Comparison of ENCODE assay signal across 9 cellular contexts in the genomic region with DNA sequence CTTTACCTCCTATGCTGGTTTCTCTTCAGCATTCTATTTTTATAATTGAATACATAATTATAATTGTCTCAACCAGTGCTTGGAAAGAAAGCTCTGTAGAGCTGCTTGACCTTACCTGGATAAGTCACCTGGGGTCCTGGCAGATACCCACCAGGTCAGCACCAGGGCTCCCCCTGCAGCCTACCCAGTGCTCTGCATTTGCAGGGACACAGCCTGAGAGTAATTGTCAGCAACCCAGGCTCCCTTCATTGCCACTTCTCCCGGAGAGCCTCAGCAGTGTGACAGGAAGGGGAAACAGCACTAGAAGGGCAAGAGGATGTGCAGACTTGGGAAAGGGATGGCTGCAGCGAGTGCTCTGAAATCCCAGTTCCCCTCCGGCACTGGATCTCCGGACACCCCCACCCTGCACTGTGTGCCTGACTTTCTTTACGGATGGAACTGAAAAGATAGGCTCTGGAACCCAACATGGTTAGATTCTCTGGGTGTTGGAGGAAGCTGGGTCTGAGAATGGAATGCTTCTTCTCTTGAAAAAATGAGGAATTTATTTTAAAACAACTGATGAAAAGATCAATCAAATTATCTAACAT. TPM values are rescaled to one million over a fixed set of nuclear protein-coding genes. Genes with fewer than 3 reads are reported as not detected.
DNase-seq lines count a peak whose midpoint lies in the region; ATAC-seq and TF ChIP-seq lines count a peak whose summit lies in the region.
"Had no signal": no experiment of that assay in that cellular context is flagged by ENCODE, and none has a peak within 500 bp of the region (broad histone marks: within the 10 kb centered on the region; RNA-seq: fewer than 3 reads in every experiment).

No MANE protein-coding gene starts in this region.

- no peaks in the 10 kb centered on the region for H3K79me2 ChIP-seq in HCT116 (ENCODE audit: insufficient read depth, low read length)
- no peaks in the 10 kb centered on the region for H3K79me2 ChIP-seq in OCI-LY3 (ENCODE audit: low read length)

- peak; percentile 66 for TF ChIP-seq RAD21 in HCT116 (IDR thresholded peaks at IDR 0.05; ENCODE audit: low read depth)

- H3K4me1 ChIP-seq in HCT116 (ENCODE audit: control insufficient read depth in 1 of 2, insufficient read depth in 2 of 2, low read length in 2 of 2) = peaks cover 2 to 9% of the 10 kb centered on the region in 2 experiments; a peak in 2 of 4 replicates
- H3K4me1 ChIP-seq in OCI-LY3 (ENCODE audit: low read length) = no peaks in the 10 kb centered on the region
- H3K4me1 ChIP-seq in neuronal stem cell (ENCODE audit: control insufficient read depth in 2 of 2, insufficient read depth in 1 of 2, low read depth in 1 of 2, low read length in 2 of 2) = peaks cover 0 to 2% of the 10 kb centered on the region in 2 donors

- H4K8ac ChIP-seq in neuronal stem cell (ENCODE audit: low read depth, low read length) = no peak overlapping the region

- CTCF ChIA-PET in HCT116 (lab: Charles Lee) = interaction anchor here (0.7 to 2.0 kb wide), 14 partner anchors 9 to 758 kb away, joined by 3 to 17 read pairs (median 3); a partner anchor contains a TSS

- no peak for TF ChIP-seq POLR2A in HCT116 (IDR thresholded peaks at IDR 0.05; ENCODE audit: borderline replicate concordance, extremely low read depth, insufficient read depth, insufficient read length)

- no peaks in the 10 kb centered on the region for H3K79me1 ChIP-seq in neuronal stem cell (ENCODE audit: low read depth, low read length)

- no peak overlapping the region for H2BK12ac ChIP-seq in neuronal stem cell (ENCODE audit: low read length)

- H3K9ac ChIP-seq in HCT116 (ENCODE audit: low read length) (no peak overlapping the region), OCI-LY3 (ENCODE audit: low read length) (no peak overlapping the region), neuronal stem cell (ENCODE audit: low read depth, low read length, poor library complexity) (peak overlapping the region; percentile 36)

- H3K27me3 ChIP-seq in HCT116 (ENCODE audit: insufficient read depth, low read length) = no peaks in the 10 kb centered on the region; the same call in 1 of the 2 replicates
- H3K27me3 ChIP-seq in OCI-LY3 (ENCODE audit: low read depth, low read length) = peaks cover 5% of the 10 kb centered on the region; the same call in 1 of the 2 replicates
- H3K27me3 ChIP-seq in neuronal stem cell (ENCODE audit: control insufficient read depth in 3 of 3, insufficient read depth in 3 of 3, low read depth in 1 of 3, low read length in 3 of 3) = peaks cover 0 to 6% (median 0%) of the 10 kb centered on the region in 3 experiments

- H3K23ac ChIP-seq in neuronal stem cell (ENCODE audit: low read depth, low read length, poor library complexity) = peak overlapping the region; percentile 34

- WGBS in neuronal stem cell (ENCODE audit: extremely low coverage in 2 of 2, insufficient read length in 2 of 2, insufficient replicate concordance in 1 of 2), 2 donors = no CpG with 5 or more reads among the region's 5 CpGs

- H2AFZ ChIP-seq in HCT116 (ENCODE audit: low read depth, low read length, poor library complexity, severe bottlenecking) (peak overlapping the region; percentile 83), OCI-LY3 (ENCODE audit: low read depth, low read length) (peak overlapping the region; percentile 81; the same call in 1 of the 2 replicates), neuronal stem cell (ENCODE audit: low read length) (peak overlapping the region; percentile 84)

- H2BK120ac ChIP-seq in neuronal stem cell (ENCODE audit: low read depth, low read length) = no peak overlapping the region

- no peak overlapping the region for H2BK5ac ChIP-seq in neuronal stem cell (ENCODE audit: low read length)

- H4K20me1 ChIP-seq in HCT116 (ENCODE audit: insufficient read depth) (no peaks in the 10 kb centered on the region), OCI-LY3 (ENCODE audit: insufficient read depth, low read length) (no peaks in the 10 kb centered on the region)

- TF ChIP-seq CTCF in HCT116 (IDR thresholded peaks at IDR 0.05 in 2 of 3, conservative IDR thresholded peaks at IDR 0.05 in 1 of 3; ENCODE audit: borderline replicate concordance in 1 of 3, insufficient read depth in 1 of 3, low read depth in 2 of 3, low read length in 2 of 3) (peak; percentile 72 to 95 (median 85); a peak in 5 of 6 replicates), OCI-LY3 (IDR thresholded peaks at IDR 0.05; ENCODE audit: low read depth, low read length) (peak; percentile 57), cardiac fibroblast (IDR thresholded peaks at IDR 0.05; ENCODE audit: low read depth, low read length) (peak; percentile 45)

- DNase-seq in NCI-H2107 treated with DMSO at 0.1 percent for 48 hours (lab: John Stamatoyannopoulos, UW; ENCODE audit: unreplicated experiment) (peak; percentile 41), NCI-H2107 (lab: John Stamatoyannopoulos, UW) (no peak), HCT116 (ENCODE audit: low read depth, low spot score) (peak; percentile 50), cardiac fibroblast (ENCODE audit: low read depth in 2 of 2) (no peak), neuronal stem cell (ENCODE audit: low spot score) (no peak), mesenteric fat pad (ENCODE audit: low spot score) (no peak)

- no peak overlapping the region for H4K91ac ChIP-seq in neuronal stem cell (ENCODE audit: low read depth, low read length, poor library complexity)

- no peak overlapping the region for H3K4ac ChIP-seq in neuronal stem cell (ENCODE audit: low read length)

- intact Hi-C loops in HCT116 (cut with micrococcal nuclease) = loop anchor here (2.0 kb wide), 1 partner anchor 31 kb away; no protein-coding TSS in a partner anchor

- ATAC-seq in HCT116 (peak; percentile 97), HG03520 (IDR thresholded peaks at IDR 0.05; ENCODE audit: unreplicated experiment) (no peak)

- BruUV-seq in HCT116 (replicated peaks; lab: Mats Ljungman, UMichigan) = no TSS peak

- H3K4me2 ChIP-seq in HCT116 (ENCODE audit: low read length) (peak overlapping the region; percentile 50), OCI-LY3 (ENCODE audit: low read length) (peak overlapping the region; percentile 52), neuronal stem cell (ENCODE audit: insufficient read depth, low read length, poor library complexity, severe bottlenecking) (no peak overlapping the region)

- H3K36me3 ChIP-seq in HCT116 (ENCODE audit: control insufficient read depth in 1 of 2, insufficient read depth in 2 of 2, low read length in 2 of 2) (no peaks in the 10 kb centered on the region), OCI-LY3 (replicated peaks; ENCODE audit: low read depth, low read length) (no peaks in the 10 kb centered on the region), neuronal stem cell (replicated peaks in 1 of 2; ENCODE audit: control insufficient read depth in 2 of 2, insufficient read depth in 2 of 2, low read length in 2 of 2) (no peaks in the 10 kb centered on the region)

- H3K14ac ChIP-seq in neuronal stem cell (ENCODE audit: low read length) = no peak overlapping the region

- H2BK15ac ChIP-seq in neuronal stem cell (ENCODE audit: low read length) = no peak overlapping the region

- POLR2A ChIA-PET in HCT116 (lab: Charles Lee) = interaction anchor here (0.7 kb wide), 1 partner anchor 224 kb away, joined by 7 read pairs; no protein-coding TSS in a partner anchor

- H3K4me3 ChIP-seq in HCT116 (replicated peaks in 1 of 2; ENCODE audit: low read depth in 1 of 2, low read length in 2 of 2) = no peak overlapping the region
- peak overlapping the region; percentile 43 for H3K4me3 ChIP-seq in OCI-LY3 (ENCODE audit: low read length)
- H3K4me3 ChIP-seq in cardiac fibroblast (replicated peaks in 1 of 2; ENCODE audit: low read depth in 2 of 2, low read length in 2 of 2) = no peak overlapping the region
- no peak overlapping the region for H3K4me3 ChIP-seq in neuronal stem cell (ENCODE audit: low read length in 2 of 2)

- H3K9me2 ChIP-seq in HCT116 (ENCODE audit: insufficient read depth) = no peaks in the 10 kb centered on the region

- RAD21 ChIA-PET in HCT116 (lab: Charles Lee; ENCODE audit: low non-redundant PET in 1 of 2, low total read pairs in 2 of 2, uncharacterized antibody in 2 of 2, unreplicated experiment in 2 of 2) = no interaction called here

- H2AK5ac ChIP-seq in neuronal stem cell (ENCODE audit: low read depth, low read length) = no peak overlapping the region

- H3K18ac ChIP-seq in neuronal stem cell (ENCODE audit: low read length) = peak overlapping the region; percentile 86

- H3K27ac ChIP-seq in HCT116 (ENCODE audit: low read depth, low read length) = no peak overlapping the region
- no peak overlapping the region for H3K27ac ChIP-seq in OCI-LY3 (ENCODE audit: low read length)
- H3K27ac ChIP-seq in neuronal stem cell (replicated peaks; ENCODE audit: low read length) = no peak overlapping the region

- H3K9me3 ChIP-seq in HCT116 (ENCODE audit: control insufficient read depth in 1 of 2, insufficient read depth in 1 of 2, low read depth in 1 of 2, low read length in 2 of 2) (no peaks in the 10 kb centered on the region), OCI-LY3 (ENCODE audit: insufficient read depth, low read length) (no peaks in the 10 kb centered on the region), neuronal stem cell (replicated peaks in 1 of 2; ENCODE audit: control insufficient read depth in 2 of 2, insufficient read depth in 1 of 2, low read depth in 1 of 2, low read length in 2 of 2) (peaks cover 0 to 6% of the 10 kb centered on the region in 2 donors)

TF ChIP-seq in HCT116, 20 proteins besides CTCF, POLR2A, EP300 and RAD21 (continues in another document):
- TF ChIP-seq ZFX (IDR thresholded peaks at IDR 0.05) (no peak), CEBPB (IDR thresholded peaks at IDR 0.05; ENCODE audit: low read depth) (no peak)

RNA-seq across cellular contexts. Expression of a gene that starts 11.4 kb away (rescaled TPM):
- total RNA-seq in HCT116 (2021; ENCODE audit: unreplicated experiment) = not detected
- polyA plus RNA-seq in HCT116 (2012) = not detected in 2 replicates
- polyA plus RNA-seq in neuronal stem cell (2013, experiment 1 of 2) = not detected
- 0.03 TPM for polyA plus RNA-seq in neuronal stem cell (2013, experiment 2 of 2)
- not detected for total RNA-seq in mesenteric fat pad
- total RNA-seq: right cardiac atrium had no signal
- polyA plus RNA-seq: right cardiac atrium had no signal

RNA-seq across cellular contexts. Expression of a gene that starts 22.6 kb away (rescaled TPM):
- 169 TPM for total RNA-seq in HCT116 (2021; ENCODE audit: unreplicated experiment)
- 126 and 142 TPM in 2 replicates for polyA plus RNA-seq in HCT116 (2012)
- polyA plus RNA-seq in neuronal stem cell (2013, experiment 1 of 2) = 64.0 TPM
- polyA plus RNA-seq in neuronal stem cell (2013, experiment 2 of 2) = 61.4 TPM
- total RNA-seq in mesenteric fat pad = 193 TPM

RNA-seq across cellular contexts. Expression of a gene that starts 35.8 kb away (rescaled TPM):
- total RNA-seq in HCT116 (2021; ENCODE audit: unreplicated experiment) (1.0 TPM), mesenteric fat pad (0.39 TPM)
- polyA plus RNA-seq in HCT116 (2012) = 0.16 and 0.39 TPM in 2 replicates
- 1.7 TPM for polyA plus RNA-seq in neuronal stem cell (2013, experiment 1 of 2)
- 1.1 TPM for polyA plus RNA-seq in neuronal stem cell (2013, experiment 2 of 2)

RNA-seq across cellular contexts. Expression of a gene that starts 41.1 kb away (rescaled TPM):
- 204 TPM for total RNA-seq in HCT116 (2021; ENCODE audit: unreplicated experiment)
- polyA plus RNA-seq in HCT116 (2012) = 281 and 294 TPM in 2 replicates
- polyA plus RNA-seq in neuronal stem cell (2013, experiment 1 of 2) = 174 TPM
- polyA plus RNA-seq in neuronal stem cell (2013, experiment 2 of 2) = 173 TPM
- 96.2 TPM for total RNA-seq in mesenteric fat pad

RNA-seq across cellular contexts. Expression of a gene that starts 44.0 kb away (rescaled TPM):
- total RNA-seq in HCT116 (2021; ENCODE audit: unreplicated experiment) = 17.9 TPM
- 14.3 and 15.8 TPM in 2 replicates for polyA plus RNA-seq in HCT116 (2012)
- polyA plus RNA-seq in neuronal stem cell (2013, experiment 1 of 2) = 5.0 TPM
- 4.9 TPM for polyA plus RNA-seq in neuronal stem cell (2013, experiment 2 of 2)
- 16.4 TPM for total RNA-seq in mesenteric fat pad

Comparison
In these comparisons a context has a peak if more than half of its experiments do, and no peak if none do; other contexts are left out.
1. DNase-seq: peak in NCI-H2107 treated with DMSO at 0.1 percent for 48 hours (single experiment) and HCT116 (single experiment); none in NCI-H2107 (single experiment), cardiac fibroblast (0 of 2), neuronal stem cell (single experiment) and mesenteric fat pad (single experiment).
2. Peak in every context shown above with its lines, with median percentiles within 50 percentile points of each other: H2AFZ ChIP-seq and CTCF ChIP-seq.